1 cellular context compared by ENCODE assay signal in the genomic region with DNA sequence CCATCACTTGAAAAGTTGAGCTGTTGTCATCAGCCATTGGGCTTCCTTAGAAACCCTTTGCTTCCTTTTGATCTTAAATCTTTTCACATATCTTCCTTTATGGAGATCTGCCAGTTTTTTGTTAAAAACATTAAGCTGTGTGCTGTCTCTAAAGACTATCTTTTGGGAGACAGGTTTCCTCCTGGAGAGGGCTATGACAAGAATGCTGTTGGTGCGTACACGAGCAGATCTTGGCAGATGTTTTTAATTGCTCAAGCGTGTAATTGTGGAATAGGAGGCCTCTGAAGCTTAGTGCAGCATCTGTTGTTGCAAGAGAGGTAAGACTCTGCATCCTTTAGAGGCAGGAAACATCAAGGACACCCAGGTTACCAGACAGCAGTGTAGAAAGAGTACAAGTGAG.
TF ChIP-seq lines count a peak whose summit lies in the region.

No MANE protein-coding gene starts in this region.

TF ChIP-seq in WTC11, 78 proteins besides CTCF, POLR2A, EP300 and RAD21 (continued from another document):
- TF ChIP-seq, protein P1, sequence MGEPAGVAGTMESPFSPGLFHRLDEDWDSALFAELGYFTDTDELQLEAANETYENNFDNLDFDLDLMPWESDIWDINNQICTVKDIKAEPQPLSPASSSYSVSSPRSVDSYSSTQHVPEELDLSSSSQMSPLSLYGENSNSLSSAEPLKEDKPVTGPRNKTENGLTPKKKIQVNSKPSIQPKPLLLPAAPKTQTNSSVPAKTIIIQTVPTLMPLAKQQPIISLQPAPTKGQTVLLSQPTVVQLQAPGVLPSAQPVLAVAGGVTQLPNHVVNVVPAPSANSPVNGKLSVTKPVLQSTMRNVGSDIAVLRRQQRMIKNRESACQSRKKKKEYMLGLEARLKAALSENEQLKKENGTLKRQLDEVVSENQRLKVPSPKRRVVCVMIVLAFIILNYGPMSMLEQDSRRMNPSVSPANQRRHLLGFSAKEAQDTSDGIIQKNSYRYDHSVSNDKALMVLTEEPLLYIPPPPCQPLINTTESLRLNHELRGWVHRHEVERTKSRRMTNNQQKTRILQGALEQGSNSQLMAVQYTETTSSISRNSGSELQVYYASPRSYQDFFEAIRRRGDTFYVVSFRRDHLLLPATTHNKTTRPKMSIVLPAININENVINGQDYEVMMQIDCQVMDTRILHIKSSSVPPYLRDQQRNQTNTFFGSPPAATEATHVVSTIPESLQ (CRISPR knock-in tag; IDR thresholded peaks at IDR 0.05), result no peak
- TF ChIP-seq JUN (CRISPR knock-in tag; IDR thresholded peaks at IDR 0.05) (no peak), EMX1 (CRISPR knock-in tag; IDR thresholded peaks at IDR 0.05) (no peak), SMAD4 (CRISPR knock-in tag; IDR thresholded peaks at IDR 0.05) (no peak), JAZF1 (CRISPR knock-in tag; IDR thresholded peaks at IDR 0.05) (no peak)
